In genomic region chr18:34600874-34601273, GRCh38 we compare ENCODE assay signal across 27 cellular contexts.
"Had no signal": no experiment of that assay in that cellular context is flagged by ENCODE, and none has a peak within 500 bp of the region (broad histone marks: within the 10 kb centered on the region; RNA-seq: fewer than 3 reads in every experiment).

No MANE protein-coding gene starts in this region.

- DNase-seq: activated CD4-positive, alpha-beta T cell treated with anti-CD3 and anti-CD28 coated beads for 48 hours; activated CD4-positive, alpha-beta T cell treated with anti-CD3 and anti-CD28 coated beads, Interleukin-2, amount 50 U/mL, for 1 hour; activated CD4-positive, alpha-beta T cell treated with anti-CD3 and anti-CD28 coated beads, Interleukin-2, amount 50 U/mL, for 48 hours; activated CD8-positive, alpha-beta memory T cell treated with anti-CD3 and anti-CD28 coated beads for 24 hours; activated CD8-positive, alpha-beta T cell treated with anti-CD3 and anti-CD28 coated beads for 36 hours; activated effector memory CD4-positive, alpha-beta T cell treated with Interleukin-2 at 50 U/mL for 16 hours; activated gamma-delta T cell treated with Interleukin-2 at 50 U/mL for 16 hours; activated naive CD4-positive, alpha-beta T cell treated with anti-CD3 and anti-CD28 coated beads, Interleukin-2, amount 50 U/mL, for 16 hours; activated naive CD4-positive, alpha-beta T cell treated with Interleukin-2 at 50 U/mL for 16 hours; activated T-cell treated with anti-CD3 and anti-CD28 coated beads, Interleukin-2, amount 50 U/mL, for 4 hours; anterior cingulate cortex; brain microvascular endothelial cell; caudate nucleus; cortex of kidney; dermis blood vessel endothelial cell; effector CD4-positive, alpha-beta T cell; effector memory CD8-positive, alpha-beta T cell; erythroblast; foreskin keratinocyte; heart right ventricle; T-helper 2 cell had no signal

- FAIRE-seq: astrocyte, bronchial epithelial cell, colon had no signal

- H3K27me3 ChIP-seq: brain microvascular endothelial cell, esophagus muscularis mucosa, foreskin keratinocyte, gastroesophageal sphincter, heart right ventricle had no signal

- H3K4me1 ChIP-seq: foreskin keratinocyte had no signal

- H3K36me3 ChIP-seq: brain microvascular endothelial cell, esophagus muscularis mucosa, gastroesophageal sphincter, heart right ventricle had no signal

- ATAC-seq: activated CD8-positive, alpha-beta T cell treated with anti-CD3 and anti-CD28 coated beads for 36 hours; activated T-cell treated with anti-CD3 and anti-CD28 coated beads, Interleukin-2, amount 50 U/mL, for 4 hours; activated T-helper 17 cell treated with anti-CD3 and anti-CD28 coated beads, Interleukin-2, amount 50 U/mL, for 72 hours; effector memory CD8-positive, alpha-beta T cell; foreskin keratinocyte; gastroesophageal sphincter had no signal

- H3K9me3 ChIP-seq: esophagus muscularis mucosa, gastroesophageal sphincter, heart right ventricle had no signal

- H3K4me3 ChIP-seq: esophagus muscularis mucosa, gastroesophageal sphincter, heart right ventricle had no signal

- H3K27ac ChIP-seq: brain microvascular endothelial cell, foreskin keratinocyte had no signal
